ENCODE assay signal across 8 cellular contexts in the genomic region with DNA sequence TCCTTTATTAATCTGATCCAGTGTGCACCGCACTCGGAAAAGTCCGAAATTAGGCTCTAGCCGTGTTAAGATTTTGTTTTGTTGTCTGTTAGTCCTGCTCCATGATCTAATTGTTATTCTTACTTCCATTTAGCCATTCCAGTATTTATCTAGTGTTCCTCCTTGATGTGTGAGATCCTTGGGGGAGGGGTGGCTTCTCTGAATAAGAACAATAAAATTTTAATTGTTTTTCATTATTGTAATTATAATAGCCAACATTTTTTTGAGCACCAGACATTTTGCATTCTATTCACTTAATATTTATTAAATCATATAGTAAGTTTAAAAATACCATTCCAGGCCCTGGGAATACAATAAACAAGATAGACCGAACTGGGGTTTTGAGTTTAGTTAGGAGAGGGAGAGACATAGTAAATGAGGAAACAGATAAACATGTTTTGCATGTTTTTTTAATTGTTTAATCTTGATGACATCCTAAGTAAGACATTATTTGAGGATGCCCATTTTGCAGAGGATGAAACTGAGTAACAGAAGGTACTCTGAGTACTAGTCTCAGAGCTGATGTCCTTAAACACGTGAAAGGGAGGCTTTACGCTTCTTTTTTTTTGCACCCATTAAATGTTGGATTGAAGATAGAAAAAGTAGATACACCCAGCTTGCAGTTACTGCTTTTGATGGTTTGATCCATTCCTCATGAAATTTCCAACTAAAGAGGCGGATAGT. TPM values are rescaled to one million over a fixed set of nuclear protein-coding genes. Genes with fewer than 3 reads are reported as not detected.
DNase-seq lines count a peak whose midpoint lies in the region; ATAC-seq lines count a peak whose summit lies in the region.

No MANE protein-coding gene starts in this region.

- no peaks in the 10 kb centered on the region for H3K36me3 ChIP-seq in CD8-positive, alpha-beta memory T cell (ENCODE audit: insufficient read depth, low read length)
- no peaks in the 10 kb centered on the region for H3K36me3 ChIP-seq in effector memory CD4-positive, alpha-beta T cell (ENCODE audit: control insufficient read depth, insufficient read depth, low read length)
- peaks cover 3% of the 10 kb centered on the region for H3K36me3 ChIP-seq in neuron (ENCODE audit: insufficient read depth, low read length)

- peak overlapping the region; percentile 70 for H3K4me3 ChIP-seq in CD8-positive, alpha-beta memory T cell (ENCODE audit: low read length)
- peak overlapping the region; percentile 81 for H3K4me3 ChIP-seq in effector memory CD4-positive, alpha-beta T cell (ENCODE audit: insufficient read depth, low read depth, low read length, poor library complexity, severe bottlenecking)
- H3K4me3 ChIP-seq in neuron (ENCODE audit: low read length): peak overlapping the region; percentile 61

- H3K27ac ChIP-seq in CD8-positive, alpha-beta memory T cell (ENCODE audit: low read depth, low read length): peak overlapping the region; percentile 74
- peak overlapping the region; percentile 82 for H3K27ac ChIP-seq in effector memory CD4-positive, alpha-beta T cell (ENCODE audit: insufficient read depth, low read length, poor library complexity, severe bottlenecking)

- peaks cover 17 to 39% (median 27%) of the 10 kb centered on the region in 3 donors for H3K4me1 Mint-ChIP-seq in CD8-positive, alpha-beta memory T cell

- H3K27me3 Mint-ChIP-seq in CD8-positive, alpha-beta memory T cell: peaks cover 0 to 2% of the 10 kb centered on the region in 2 donors

- POLR2A ChIA-PET in CD8-positive, alpha-beta memory T cell (lab: Charles Lee): interaction anchor here (0.5 to 2.1 kb wide), 8 partner anchors 47 to 349 kb away, joined by 3 to 18 read pairs (median 12); partner anchors contain the start of genes ACTL10, CHMP4B, SNTA1 and ZNF341

- H3K9me3 Mint-ChIP-seq in CD8-positive, alpha-beta memory T cell: no peaks in the 10 kb centered on the region

- in situ Hi-C loops in KBM-7 (cut with MboI; ENCODE audit: low pct_unique_long_range_greater_than_20kb, low sequenced_read_pairs): no loop called here

- CTCF ChIA-PET in CD8-positive, alpha-beta memory T cell (lab: Charles Lee): interaction anchor here (1.7 to 2.7 kb wide), 3 partner anchors 64 to 176 kb away, joined by 4 to 33 read pairs (median 6); partner anchors contain the start of gene ACTL10

- H3K4me3 Mint-ChIP-seq in CD8-positive, alpha-beta memory T cell: peak overlapping the region; percentile 83 to 95 (median 91)

- peaks cover 13% of the 10 kb centered on the region for H3K4me1 ChIP-seq in CD8-positive, alpha-beta memory T cell (ENCODE audit: insufficient read depth, low read length)
- H3K4me1 ChIP-seq in effector memory CD4-positive, alpha-beta T cell (ENCODE audit: control insufficient read depth, insufficient read depth, low read length, poor library complexity, severe bottlenecking): peaks cover 11% of the 10 kb centered on the region
- H3K4me1 ChIP-seq in neuron (ENCODE audit: insufficient read depth, low read length): peaks cover 7% of the 10 kb centered on the region

- H3K36me3 Mint-ChIP-seq in CD8-positive, alpha-beta memory T cell: peaks cover 0 to 9% (median 1%) of the 10 kb centered on the region in 3 donors

- no peak overlapping the region for H2AFZ ChIP-seq in neuron (ENCODE audit: low read depth, low read length)

- no peak for DNase-seq in CD8-positive, alpha-beta memory T cell
- DNase-seq in NCI-H1105 (lab: John Stamatoyannopoulos, UW) (peak; percentile 31), KBM-7 (no peak), OCI-M2 (lab: John Stamatoyannopoulos, UW; ENCODE audit: unreplicated experiment) (no peak), nucleus accumbens (lab: John Stamatoyannopoulos, UW) (no peak)
- DNase-seq in effector memory CD4-positive, alpha-beta T cell: no peak

- H3K27ac Mint-ChIP-seq in CD8-positive, alpha-beta memory T cell: peak overlapping the region; percentile 80 to 95 (median 89)

- no peaks in the 10 kb centered on the region for H3K27me3 ChIP-seq in CD8-positive, alpha-beta memory T cell (ENCODE audit: insufficient read depth, low read length, poor library complexity, severe bottlenecking)
- H3K27me3 ChIP-seq in effector memory CD4-positive, alpha-beta T cell (replicated peaks; ENCODE audit: control insufficient read depth, insufficient read depth, low read length, poor library complexity, severe bottlenecking): no peaks in the 10 kb centered on the region
- H3K27me3 ChIP-seq in neuron (ENCODE audit: insufficient read depth, low read length): no peaks in the 10 kb centered on the region

- ATAC-seq in HG03159 (IDR thresholded peaks at IDR 0.05; ENCODE audit: unreplicated experiment): no peak

- no peaks in the 10 kb centered on the region for H3K9me3 ChIP-seq in CD8-positive, alpha-beta memory T cell (ENCODE audit: low read length)
- no peaks in the 10 kb centered on the region for H3K9me3 ChIP-seq in effector memory CD4-positive, alpha-beta T cell (ENCODE audit: control insufficient read depth, low read length)
- no peaks in the 10 kb centered on the region for H3K9me3 ChIP-seq in neuron (ENCODE audit: low read length)

RNA-seq across cellular contexts. Expression of gene CBFA2T2, which starts 1.2 kb away (rescaled TPM):
- total RNA-seq in CD8-positive, alpha-beta memory T cell: 10 to 100 TPM; 10.7 to 11.9 TPM
- polyA plus RNA-seq in CD8-positive, alpha-beta memory T cell: 25.8 TPM

RNA-seq across cellular contexts. Expression of gene SNTA1, which starts 47.5 kb away (rescaled TPM):
- total RNA-seq in CD8-positive, alpha-beta memory T cell: 1 to 10 TPM; 4.6 to 5.6 TPM
- polyA plus RNA-seq in CD8-positive, alpha-beta memory T cell: 11.8 TPM
